Comparison of ENCODE assay signal across 27 cellular contexts in the genomic region with DNA sequence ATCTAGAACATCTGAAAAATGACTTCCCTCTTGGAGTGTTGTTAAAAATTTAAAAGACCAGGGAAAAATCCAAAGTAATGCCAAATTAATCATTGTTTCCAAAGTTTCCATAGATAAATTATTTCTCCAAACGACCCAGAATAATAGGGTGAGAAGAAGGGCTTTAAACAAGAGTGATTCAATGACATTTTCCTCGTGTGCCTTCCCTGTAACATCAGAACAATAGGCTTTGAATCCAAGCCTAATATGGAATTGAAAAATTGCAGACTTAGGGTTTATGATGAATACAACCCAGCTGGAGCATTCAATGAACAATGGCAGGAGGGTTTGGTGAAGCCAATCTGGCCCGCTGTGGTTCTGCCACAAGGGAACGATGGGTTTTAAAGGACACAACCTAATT.
"Had no signal": no experiment of that assay in that cellular context is flagged by ENCODE, and none has a peak within 500 bp of the region (broad histone marks: within the 10 kb centered on the region; RNA-seq: fewer than 3 reads in every experiment).

No MANE protein-coding gene starts in this region.

- H3K36me3 Mint-ChIP-seq: activated CD4-positive, alpha-beta memory T cell treated with anti-CD3 and anti-CD28 coated beads for 36 hours; activated naive CD4-positive, alpha-beta T cell treated with anti-CD3 and anti-CD28 coated beads, Interleukin-2, amount 10 ng/mL, durations not matched to agents 7 days and 5 days; activated naive CD8-positive, alpha-beta T cell treated with anti-CD3 and anti-CD28 coated beads for 36 hours; T-cell had no signal

- H3K27me3 Mint-ChIP-seq: activated CD4-positive, alpha-beta memory T cell treated with anti-CD3 and anti-CD28 coated beads for 36 hours; activated CD4-positive, alpha-beta T cell treated with anti-CD3 and anti-CD28 coated beads, Interleukin-2, amount 10 ng/mL, durations not matched to agents 7 days and 5 days; activated naive CD4-positive, alpha-beta T cell treated with anti-CD3 and anti-CD28 coated beads, Interleukin-2, amount 10 ng/mL, durations not matched to agents 7 days and 5 days; activated naive CD8-positive, alpha-beta T cell treated with anti-CD3 and anti-CD28 coated beads for 36 hours had no signal

- H3K9ac ChIP-seq: KMS-11 had no signal

- H3K4me2 ChIP-seq: KMS-11 had no signal

- H3K36me3 ChIP-seq: breast epithelium had no signal

- H3K27ac Mint-ChIP-seq: activated CD4-positive, alpha-beta memory T cell treated with anti-CD3 and anti-CD28 coated beads for 36 hours; activated CD4-positive, alpha-beta T cell treated with anti-CD3 and anti-CD28 coated beads, Interleukin-2, amount 10 ng/mL, durations not matched to agents 7 days and 5 days; activated naive CD4-positive, alpha-beta T cell treated with anti-CD3 and anti-CD28 coated beads, Interleukin-2, amount 10 ng/mL, durations not matched to agents 7 days and 5 days; activated naive CD8-positive, alpha-beta T cell treated with anti-CD3 and anti-CD28 coated beads for 36 hours; activated T-helper 2 cell treated with anti-CD3 and anti-CD28 coated beads, Interferon-gamma antibody, Interleukin-2, Interleukin-4, amounts not matched to agents 10 μg/mL and 5 μg/mL and 100 μg/mL, durations not matched to agents 14 hours and 24 hours and 36 hours; T-cell had no signal

- ATAC-seq: Panc1, Right ventricle myocardium inferior, T-cell had no signal

- DNase-seq: activated CD4-positive, alpha-beta memory T cell treated with anti-CD3 and anti-CD28 coated beads for 36 hours; activated CD4-positive, alpha-beta T cell treated with anti-CD3 and anti-CD28 coated beads, Interleukin-2, amount 10 ng/mL, durations not matched to agents 7 days and 5 days; activated CD4-positive, CD25-positive, alpha-beta regulatory T cell; activated gamma-delta T cell treated with Interleukin-2 at 50 U/mL for 16 hours; activated naive CD4-positive, alpha-beta T cell treated with anti-CD3 and anti-CD28 coated beads, Interleukin-2, amount 10 ng/mL, durations not matched to agents 7 days and 5 days; activated naive CD8-positive, alpha-beta T cell treated with anti-CD3 and anti-CD28 coated beads for 36 hours; activated T-cell treated with anti-CD3 and anti-CD28 coated beads for 4 hours; activated T-cell treated with anti-CD3 and anti-CD28 coated beads, Interleukin-2, amount 50 U/mL, for 48 hours; anterior cingulate cortex; caudate nucleus; NCI-H1092 treated with DMSO at 0.1 percent for 48 hours; NCI-H1417 treated with DMSO at 0.1 percent for 48 hours; NCI-H187; NCI-H2107; NCI-H446; NCI-H524; NCI-H748 treated with DMSO at 0.1 percent for 48 hours; RPMI8226; T-cell; T-helper 2 cell; T1000 had no signal

- H3K4me3 Mint-ChIP-seq: activated CD4-positive, alpha-beta memory T cell treated with anti-CD3 and anti-CD28 coated beads for 36 hours; activated CD4-positive, alpha-beta T cell treated with anti-CD3 and anti-CD28 coated beads, Interleukin-2, amount 10 ng/mL, durations not matched to agents 7 days and 5 days; activated naive CD4-positive, alpha-beta T cell treated with anti-CD3 and anti-CD28 coated beads, Interleukin-2, amount 10 ng/mL, durations not matched to agents 7 days and 5 days; activated naive CD8-positive, alpha-beta T cell treated with anti-CD3 and anti-CD28 coated beads for 36 hours; T-cell had no signal

- H3K9me3 ChIP-seq: breast epithelium had no signal

- H3K9me3 Mint-ChIP-seq: activated CD4-positive, alpha-beta memory T cell treated with anti-CD3 and anti-CD28 coated beads for 36 hours; activated CD4-positive, alpha-beta T cell treated with anti-CD3 and anti-CD28 coated beads, Interleukin-2, amount 10 ng/mL, durations not matched to agents 7 days and 5 days; activated naive CD4-positive, alpha-beta T cell treated with anti-CD3 and anti-CD28 coated beads, Interleukin-2, amount 10 ng/mL, durations not matched to agents 7 days and 5 days; activated naive CD8-positive, alpha-beta T cell treated with anti-CD3 and anti-CD28 coated beads for 36 hours; activated T-helper 2 cell treated with anti-CD3 and anti-CD28 coated beads, Interferon-gamma antibody, Interleukin-2, Interleukin-4, amounts not matched to agents 10 μg/mL and 5 μg/mL and 100 μg/mL, durations not matched to agents 14 hours and 24 hours and 36 hours; T-cell had no signal

- H3K27ac ChIP-seq: breast epithelium, KMS-11, SK-N-MC had no signal

- H3K4me1 ChIP-seq: breast epithelium had no signal

- H3K4me1 Mint-ChIP-seq: activated CD4-positive, alpha-beta T cell treated with anti-CD3 and anti-CD28 coated beads, Interleukin-2, amount 10 ng/mL, durations not matched to agents 7 days and 5 days; activated naive CD4-positive, alpha-beta T cell treated with anti-CD3 and anti-CD28 coated beads, Interleukin-2, amount 10 ng/mL, durations not matched to agents 7 days and 5 days; activated naive CD8-positive, alpha-beta T cell treated with anti-CD3 and anti-CD28 coated beads for 36 hours; T-cell had no signal

- H3K4me3 ChIP-seq: breast epithelium, SK-N-MC had no signal
